ENCODE assay signal across 22 cellular contexts in genomic region chr10:71324743-71325142, GRCh38. TPM values are rescaled to one million over a fixed set of nuclear protein-coding genes. Genes with fewer than 3 reads are reported as not detected.
DNase-seq lines count a peak whose midpoint lies in the region; ATAC-seq and TF ChIP-seq lines count a peak whose summit lies in the region.
"Had no signal": no experiment of that assay in that cellular context is flagged by ENCODE, and none has a peak within 500 bp of the region (broad histone marks: within the 10 kb centered on the region; RNA-seq: fewer than 3 reads in every experiment).

No MANE protein-coding gene starts in this region.

- no peak overlapping the region for H2BK120ac ChIP-seq in neuronal stem cell (ENCODE audit: low read depth, low read length)

- H4K91ac ChIP-seq in neuronal stem cell (ENCODE audit: low read depth, low read length, poor library complexity): peak overlapping the region; percentile 66

- H3K4me3 ChIP-seq in neuronal stem cell (ENCODE audit: low read length in 2 of 2) (no peak overlapping the region), uterus (no peak overlapping the region)
- H3K4me3 ChIP-seq: BLaER1, GM12878, GM23248 had no signal

- H2AK5ac ChIP-seq in neuronal stem cell (ENCODE audit: low read depth, low read length): no peak overlapping the region

- H3K4me3 Mint-ChIP-seq in stimulated activated naive CD8-positive, alpha-beta T cell treated with anti-CD3 and anti-CD28 coated beads, Interleukin-15, Interleukin-2, amounts not matched to agents 100 ng/mL and 50 ng/mL, for 24 hours: no peak overlapping the region
- H3K4me3 Mint-ChIP-seq in nephron: no peak overlapping the region
- H3K4me3 Mint-ChIP-seq in T-helper 17 cell: no peak overlapping the region
- H3K4me3 Mint-ChIP-seq: B cell; CD4-positive, CD25-positive, alpha-beta regulatory T cell; CD8-positive, alpha-beta T cell had no signal

- no peak for TF ChIP-seq CTCF in nephron (IDR thresholded peaks at IDR 0.05; ENCODE audit: unreplicated experiment in 3 of 3)
- TF ChIP-seq CTCF in uterus (IDR thresholded peaks at IDR 0.05): no peak

- no peak overlapping the region for H2BK15ac ChIP-seq in neuronal stem cell (ENCODE audit: low read length)

- no peak overlapping the region for H3K14ac ChIP-seq in neuronal stem cell (ENCODE audit: low read length)

- intact Hi-C loops in uterus (cut with DNase I; ENCODE audit: low total_unique reads): loop anchor here (10.0 kb wide), 1 partner anchor 50 kb away; no protein-coding TSS in a partner anchor
- intact Hi-C loops in left ventricle myocardium superior (cut with micrococcal nuclease): no loop called here

- H2BK5ac ChIP-seq in neuronal stem cell (ENCODE audit: low read length): no peak overlapping the region

- H3K79me1 ChIP-seq in neuronal stem cell (ENCODE audit: low read depth, low read length): peaks cover 2% of the 10 kb centered on the region

- DNase-seq in stimulated activated naive CD8-positive, alpha-beta T cell treated with anti-CD3 and anti-CD28 coated beads, Interleukin-15, Interleukin-2, amounts not matched to agents 100 U/mL and 50 U/mL, for 24 hours: no peak
- DNase-seq in neuronal stem cell (ENCODE audit: low spot score) (no peak), uterus (no peak), NCI-H446 (lab: John Stamatoyannopoulos, UW) (no peak), left ventricle myocardium superior (no peak), T-helper 17 cell (no peak)
- DNase-seq: Caco-2; CD4-positive, CD25-positive, alpha-beta regulatory T cell; CD8-positive, alpha-beta T cell; DMS153; EL; GDM1; GM23248; H7; HCEC 1CT had no signal

- peaks cover under 1 to 3% of the 10 kb centered on the region in 2 donors for H3K4me1 ChIP-seq in neuronal stem cell (ENCODE audit: control insufficient read depth in 2 of 2, insufficient read depth in 1 of 2, low read depth in 1 of 2, low read length in 2 of 2)
- H3K4me1 ChIP-seq in uterus: no peaks in the 10 kb centered on the region

- H3K18ac ChIP-seq in neuronal stem cell (ENCODE audit: low read length): peak overlapping the region; percentile 22

- H3K4me1 Mint-ChIP-seq in stimulated activated naive CD8-positive, alpha-beta T cell treated with anti-CD3 and anti-CD28 coated beads, Interleukin-15, Interleukin-2, amounts not matched to agents 100 ng/mL and 50 ng/mL, for 24 hours (ENCODE audit: low read depth): peaks cover 21% of the 10 kb centered on the region
- H3K4me1 Mint-ChIP-seq in nephron: peaks cover 24% of the 10 kb centered on the region
- peaks cover 19% of the 10 kb centered on the region for H3K4me1 Mint-ChIP-seq in T-helper 17 cell

- no peak for TF ChIP-seq POLR2A in uterus (IDR thresholded peaks at IDR 0.05)

- no peak overlapping the region for H4K8ac ChIP-seq in neuronal stem cell (ENCODE audit: low read depth, low read length)

- no peaks in the 10 kb centered on the region for H3K9me3 Mint-ChIP-seq in stimulated activated naive CD8-positive, alpha-beta T cell treated with anti-CD3 and anti-CD28 coated beads, Interleukin-15, Interleukin-2, amounts not matched to agents 100 ng/mL and 50 ng/mL, for 24 hours
- no peaks in the 10 kb centered on the region for H3K9me3 Mint-ChIP-seq in nephron
- H3K9me3 Mint-ChIP-seq: CD4-positive, CD25-positive, alpha-beta regulatory T cell; CD8-positive, alpha-beta T cell had no signal

- H2BK12ac ChIP-seq in neuronal stem cell (ENCODE audit: low read length): no peak overlapping the region

- H3K9ac ChIP-seq in neuronal stem cell (ENCODE audit: low read depth, low read length, poor library complexity): peak overlapping the region; percentile 27
- H3K9ac ChIP-seq: BLaER1, GM23248 had no signal

- H3K27me3 ChIP-seq in neuronal stem cell (ENCODE audit: control insufficient read depth in 3 of 3, insufficient read depth in 3 of 3, low read depth in 1 of 3, low read length in 3 of 3) (no peaks in the 10 kb centered on the region), uterus (no peaks in the 10 kb centered on the region)
- H3K27me3 ChIP-seq: BLaER1 had no signal

- H3K27ac Mint-ChIP-seq in stimulated activated naive CD8-positive, alpha-beta T cell treated with anti-CD3 and anti-CD28 coated beads, Interleukin-15, Interleukin-2, amounts not matched to agents 100 ng/mL and 50 ng/mL, for 24 hours: peak overlapping the region; percentile 52
- peak overlapping the region in 2 of 3 experiments; percentile 16 to 64 for H3K27ac Mint-ChIP-seq in nephron
- no peak overlapping the region for H3K27ac Mint-ChIP-seq in T-helper 17 cell
- H3K27ac Mint-ChIP-seq: B cell; CD8-positive, alpha-beta T cell had no signal

- no peak overlapping the region for H3K4ac ChIP-seq in neuronal stem cell (ENCODE audit: low read length)

- no peak overlapping the region for H3K27ac ChIP-seq in neuronal stem cell (replicated peaks; ENCODE audit: low read length)
- peak overlapping the region; percentile 21 to 65 for H3K27ac ChIP-seq in uterus
- H3K27ac ChIP-seq: 22Rv1, BLaER1, C4-2B, GM23248 had no signal

- H3K27me3 Mint-ChIP-seq in stimulated activated naive CD8-positive, alpha-beta T cell treated with anti-CD3 and anti-CD28 coated beads, Interleukin-15, Interleukin-2, amounts not matched to agents 100 ng/mL and 50 ng/mL, for 24 hours: no peaks in the 10 kb centered on the region
- H3K27me3 Mint-ChIP-seq in nephron (ENCODE audit: low read depth) (peaks cover 10% of the 10 kb centered on the region), T-helper 17 cell (no peaks in the 10 kb centered on the region)
- H3K27me3 Mint-ChIP-seq: B cell; CD4-positive, CD25-positive, alpha-beta regulatory T cell had no signal

- H2AFZ ChIP-seq in neuronal stem cell (ENCODE audit: low read length): no peak overlapping the region
- H2AFZ ChIP-seq: GM23248 had no signal

- H3K9me3 ChIP-seq in neuronal stem cell (replicated peaks in 1 of 2; ENCODE audit: control insufficient read depth in 2 of 2, insufficient read depth in 1 of 2, low read depth in 1 of 2, low read length in 2 of 2) (no peaks in the 10 kb centered on the region), uterus (no peaks in the 10 kb centered on the region), T-helper 17 cell (ENCODE audit: control insufficient read depth, low read length, poor library complexity, severe bottlenecking) (no peaks in the 10 kb centered on the region)
- H3K9me3 ChIP-seq: BLaER1, Caco-2 had no signal

- ATAC-seq in stimulated activated naive CD8-positive, alpha-beta T cell treated with anti-CD3 and anti-CD28 coated beads, Interleukin-15, Interleukin-2, amounts not matched to agents 100 U/mL and 50 U/mL, for 24 hours: no peak
- ATAC-seq in left ventricle myocardium superior (no peak), T-helper 17 cell (no peak)
- ATAC-seq: CD8-positive, alpha-beta T cell; GM12878 had no signal

- WGBS in neuronal stem cell (ENCODE audit: extremely low coverage in 2 of 2, insufficient read length in 2 of 2, insufficient replicate concordance in 1 of 2), 2 donors: no CpG with 5 or more reads among the region's 9 CpGs

- no peak overlapping the region for H3K23ac ChIP-seq in neuronal stem cell (ENCODE audit: low read depth, low read length, poor library complexity)

- H3K36me3 ChIP-seq in neuronal stem cell (replicated peaks in 1 of 2; ENCODE audit: control insufficient read depth in 2 of 2, insufficient read depth in 2 of 2, low read length in 2 of 2): peaks cover 0 to 4% of the 10 kb centered on the region in 2 donors
- H3K36me3 ChIP-seq in uterus: no peaks in the 10 kb centered on the region

- H3K36me3 Mint-ChIP-seq in stimulated activated naive CD8-positive, alpha-beta T cell treated with anti-CD3 and anti-CD28 coated beads, Interleukin-15, Interleukin-2, amounts not matched to agents 100 ng/mL and 50 ng/mL, for 24 hours (ENCODE audit: low read depth): peaks cover 18% of the 10 kb centered on the region
- H3K36me3 Mint-ChIP-seq in nephron (ENCODE audit: low read depth) (peaks cover 15% of the 10 kb centered on the region), T-helper 17 cell (ENCODE audit: low read depth) (peaks cover 10% of the 10 kb centered on the region)

- H3K4me2 ChIP-seq in neuronal stem cell (ENCODE audit: insufficient read depth, low read length, poor library complexity, severe bottlenecking): no peak overlapping the region
- H3K4me2 ChIP-seq: BLaER1 had no signal

RNA-seq across cellular contexts. Expression of gene SLC29A3, which starts 5.7 kb away (rescaled TPM):
- 5.2 TPM for polyA plus RNA-seq in neuronal stem cell (2013, experiment 1 of 2)
- 5.5 TPM for polyA plus RNA-seq in neuronal stem cell (2013, experiment 2 of 2)
- total RNA-seq in uterus (10 to 100 TPM in 1 of 4 donors, 1 to 10 TPM in 3; 1.0 to 13.8 (median 5.5) TPM), left ventricle myocardium superior (2.0 TPM), T-helper 17 cell (1 to 10 TPM; 3.2 to 3.3 TPM)
